9 cellular contexts compared by ENCODE assay signal in genomic region chr11:62974848-62975522, GRCh38. TPM values are rescaled to one million over a fixed set of nuclear protein-coding genes. Genes with fewer than 3 reads are reported as not detected.
DNase-seq lines count a peak whose midpoint lies in the region; ATAC-seq and TF ChIP-seq lines count a peak whose summit lies in the region.
"Had no signal": no experiment of that assay in that cellular context is flagged by ENCODE, and none has a peak within 500 bp of the region (broad histone marks: within the 10 kb centered on the region; RNA-seq: fewer than 3 reads in every experiment).

No MANE protein-coding gene starts in this region.

- H3K27me3 ChIP-seq in body of pancreas (no peaks in the 10 kb centered on the region), lung (ENCODE audit: control insufficient read depth, insufficient read depth) (no peaks in the 10 kb centered on the region), tibial artery (peaks cover 0 to 11% of the 10 kb centered on the region in 2 donors)

- no peaks in the 10 kb centered on the region for H3K9me3 ChIP-seq in body of pancreas
- H3K9me3 ChIP-seq in lung (ENCODE audit: control insufficient read depth in 2 of 2, insufficient read depth in 1 of 2, low read length in 1 of 2): no peaks in the 10 kb centered on the region
- no peaks in the 10 kb centered on the region for H3K9me3 ChIP-seq in tibial artery

- peak; percentile 91 for ATAC-seq in body of pancreas
- peak; percentile 36 for ATAC-seq in lung (ENCODE audit: insufficient read depth, low FRiP score)
- ATAC-seq in HG03442 (IDR thresholded peaks at IDR 0.05; ENCODE audit: unreplicated experiment): no peak
- no peak for ATAC-seq in GM18868 (IDR thresholded peaks at IDR 0.05; ENCODE audit: unreplicated experiment)

- TF ChIP-seq POLR2A in body of pancreas (IDR thresholded peaks at IDR 0.05): no peak

- no peaks in the 10 kb centered on the region for H3K36me3 ChIP-seq in body of pancreas (replicated peaks in 1 of 2; ENCODE audit: insufficient read depth in 1 of 2, low read depth in 2 of 2)
- no peaks in the 10 kb centered on the region for H3K36me3 ChIP-seq in lung (ENCODE audit: control insufficient read depth in 2 of 2, insufficient read depth in 2 of 2, low read length in 2 of 2)
- H3K36me3 ChIP-seq in tibial artery: no peaks in the 10 kb centered on the region

- intact Hi-C loops in body of pancreas (cut with DNase I) (no loop called here), tibial artery (cut with DNase I; ENCODE audit: low total_unique reads) (no loop called here)

- DNase-seq in GM12865 (ENCODE audit: low read depth) (peak; percentile 11), NCI-H2171 treated with DMSO at 0.1 percent for 48 hours (lab: John Stamatoyannopoulos, UW) (peak; percentile 89), body of pancreas (peak; percentile 69 to 84 (median 74)), lung (ENCODE audit: low spot score) (no peak), tibial artery (no peak)

- WGBS in body of pancreas, 2 donors: 11 to 16% methylated on average over 5 to 9 of the region's 9 CpGs
- WGBS in lung, 2 donors: 20 to 25% methylated on average over 9 of the region's 9 CpGs

- peak; percentile 40 for TF ChIP-seq CTCF in 22Rv1 (IDR thresholded peaks at IDR 0.05)
- TF ChIP-seq CTCF in GM12865 (IDR thresholded peaks at IDR 0.05; ENCODE audit: insufficient read depth, low read depth, low read length, missing control alignments): peak; percentile 47
- peak; percentile 58 to 81 (median 65) for TF ChIP-seq CTCF in body of pancreas (IDR thresholded peaks at IDR 0.05)
- TF ChIP-seq CTCF in lung (IDR thresholded peaks at IDR 0.05; ENCODE audit: control extremely low read depth, extremely low read depth): no peak
- TF ChIP-seq CTCF in tibial artery (IDR thresholded peaks at IDR 0.05): no peak

- H3K4me1 ChIP-seq in body of pancreas (peaks cover 9% of the 10 kb centered on the region), lung (ENCODE audit: control insufficient read depth in 2 of 2, insufficient read depth in 2 of 2, low read length in 2 of 2) (no peaks in the 10 kb centered on the region), tibial artery (peaks cover 0 to 14% (median 6%) of the 10 kb centered on the region in 4 donors)

- no peak overlapping the region for H3K4me3 ChIP-seq in GM12865 (ENCODE audit: low read depth, low read length)
- H3K4me3 ChIP-seq in body of pancreas: no peak overlapping the region
- H3K4me3 ChIP-seq in lung: no peak overlapping the region
- H3K4me3 ChIP-seq in tibial artery: no peak overlapping the region

- H3K27ac ChIP-seq in 22Rv1 (no peak overlapping the region), body of pancreas (no peak overlapping the region), lung (ENCODE audit: low read depth in 1 of 2, low read length in 1 of 2) (no peak overlapping the region), tibial artery (no peak overlapping the region)

RNA-seq across cellular contexts. Expression of gene SLC22A6, which starts 9.8 kb away (rescaled TPM):
- total RNA-seq in body of pancreas (not detected), lung (not detected)
- polyA plus RNA-seq in lung: not detected
- total RNA-seq: activated naive CD4-positive, alpha-beta T cell treated with anti-CD3 and anti-CD28 coated beads, Interleukin-2, amount 50 U/mL, for 72 hours had no signal

RNA-seq across cellular contexts. Expression of gene SLC22A8, which starts 40.7 kb away (rescaled TPM):
- not detected for total RNA-seq in body of pancreas
- total RNA-seq in lung: not detected
- polyA plus RNA-seq in lung: not detected
- total RNA-seq: activated naive CD4-positive, alpha-beta T cell treated with anti-CD3 and anti-CD28 coated beads, Interleukin-2, amount 50 U/mL, for 72 hours had no signal

RNA-seq across cellular contexts. Expression of gene CHRM1, which starts 53.8 kb away (rescaled TPM):
- total RNA-seq in body of pancreas (not detected), lung (1 to 10 TPM; 1.1 to 1.5 TPM)
- polyA plus RNA-seq in lung: 1 to 10 TPM in 1 of 2 donors, under 1 TPM in 1; 0.38 to 1.3 TPM
- total RNA-seq: activated naive CD4-positive, alpha-beta T cell treated with anti-CD3 and anti-CD28 coated beads, Interleukin-2, amount 50 U/mL, for 72 hours had no signal

Comparison
In these comparisons a context has a peak if more than half of its experiments do, and no peak if none do; other contexts are left out.
1. CTCF ChIP-seq: peak in 22Rv1 (single experiment), GM12865 (single experiment) and body of pancreas (7 of 7); none in lung (single experiment) and tibial artery (0 of 2).
2. DNase-seq: peak in GM12865 (single experiment), NCI-H2171 treated with DMSO at 0.1 percent for 48 hours (single experiment) and body of pancreas (4 of 4); none in lung (single experiment) and tibial artery (0 of 2).
3. ATAC-seq: peak in body of pancreas (single experiment) and lung (single experiment); none in HG03442 (single experiment) and GM18868 (single experiment).